Comparison of ENCODE assay signal across 8 cellular contexts in the genomic region with DNA sequence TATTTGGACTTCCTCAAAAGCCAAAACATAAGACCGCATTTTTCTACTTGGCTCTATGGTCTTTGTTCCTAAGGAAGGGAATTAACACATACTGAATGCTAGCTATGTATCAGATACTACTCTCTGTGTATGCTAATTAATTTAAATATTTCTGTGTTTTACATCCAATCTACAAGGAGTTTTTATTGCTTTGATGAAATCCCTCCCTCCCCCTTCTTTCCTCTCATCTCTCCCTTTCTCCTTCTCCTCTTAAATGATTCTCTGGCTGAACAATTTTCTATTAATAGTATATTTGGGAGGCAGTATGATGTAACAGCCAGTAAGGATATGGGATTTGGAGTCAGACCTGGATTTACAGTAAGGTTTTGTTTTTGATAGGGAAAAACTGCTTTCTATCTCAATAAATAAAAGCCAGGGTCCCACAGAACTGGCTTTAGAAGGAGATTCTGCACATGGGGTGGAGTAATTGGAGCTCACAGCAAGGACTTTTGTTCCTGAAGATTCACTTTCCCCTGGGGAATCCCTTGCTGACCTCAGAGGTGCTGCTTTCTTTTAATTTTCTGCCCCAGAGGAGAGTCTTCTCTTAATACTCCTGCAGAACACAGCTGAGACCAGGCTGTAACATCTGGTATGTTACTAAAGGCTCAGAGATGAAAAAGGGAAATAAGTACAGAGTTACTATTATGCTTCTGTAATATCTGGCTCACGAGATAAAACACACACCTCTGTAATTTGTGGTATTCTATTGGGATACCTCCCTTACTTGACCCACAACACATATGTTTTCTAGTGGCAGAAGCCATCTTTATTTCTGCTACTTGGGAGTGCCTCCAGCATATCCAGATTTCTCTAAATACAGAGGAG. TPM values are rescaled to one million over a fixed set of nuclear protein-coding genes. Genes with fewer than 3 reads are reported as not detected.
DNase-seq lines count a peak whose midpoint lies in the region; ATAC-seq and TF ChIP-seq lines count a peak whose summit lies in the region.

No MANE protein-coding gene starts in this region.

- no peak for TF ChIP-seq CTCF in gastroesophageal sphincter (IDR thresholded peaks at IDR 0.05)
- no peak for TF ChIP-seq CTCF in GM20000 (IDR thresholded peaks at IDR 0.05; ENCODE audit: extremely low read depth, missing control alignments)

- H3K27me3 ChIP-seq in gastroesophageal sphincter: no peaks in the 10 kb centered on the region

- H3K4me3 ChIP-seq in gastroesophageal sphincter: no peak overlapping the region

- no peaks in the 10 kb centered on the region for H3K9me3 Mint-ChIP-seq in activated T-cell treated with anti-CD3 and anti-CD28 coated beads, Interleukin-2, amount 50 U/mL, for 72 hours
- H3K9me3 Mint-ChIP-seq in stimulated activated memory B cell treated with anti-CD40 and anti-IgM and Interleukin-4, amounts not matched to agents 10 μg/mL and 1 μg/mL and 100 μg/mL, for 72 hours: no peaks in the 10 kb centered on the region

- peaks cover 0 to 4% of the 10 kb centered on the region in 2 donors for H3K36me3 Mint-ChIP-seq in activated T-cell treated with anti-CD3 and anti-CD28 coated beads, Interleukin-2, amount 50 U/mL, for 72 hours (ENCODE audit: insufficient read depth in 2 of 2)
- H3K36me3 Mint-ChIP-seq in stimulated activated memory B cell treated with anti-CD40 and anti-IgM and Interleukin-4, amounts not matched to agents 10 μg/mL and 1 μg/mL and 100 μg/mL, for 72 hours: no peaks in the 10 kb centered on the region

- no peak for TF ChIP-seq POLR2A in gastroesophageal sphincter (IDR thresholded peaks at IDR 0.05)

- H3K4me1 ChIP-seq in gastroesophageal sphincter: peaks cover 4 to 24% (median 11%) of the 10 kb centered on the region in 3 donors

- peak overlapping the region; percentile 87 for H3K27ac Mint-ChIP-seq in activated T-cell treated with anti-CD3 and anti-CD28 coated beads, Interleukin-2, amount 50 U/mL, for 72 hours
- peak overlapping the region; percentile 70 for H3K27ac Mint-ChIP-seq in stimulated activated memory B cell treated with anti-CD40 and anti-IgM and Interleukin-4, amounts not matched to agents 10 μg/mL and 1 μg/mL and 100 μg/mL, for 72 hours

- 25 to 54% methylated on average over 2 of the region's 2 CpGs for WGBS in gastroesophageal sphincter (ENCODE audit: low coverage in 1 of 2), 2 donors

- H3K27me3 Mint-ChIP-seq in activated T-cell treated with anti-CD3 and anti-CD28 coated beads, Interleukin-2, amount 50 U/mL, for 72 hours (ENCODE audit: low read depth): no peaks in the 10 kb centered on the region
- no peaks in the 10 kb centered on the region for H3K27me3 Mint-ChIP-seq in stimulated activated memory B cell treated with anti-CD40 and anti-IgM and Interleukin-4, amounts not matched to agents 10 μg/mL and 1 μg/mL and 100 μg/mL, for 72 hours

- peak overlapping the region; percentile 68 to 81 for H3K4me3 Mint-ChIP-seq in activated T-cell treated with anti-CD3 and anti-CD28 coated beads, Interleukin-2, amount 50 U/mL, for 72 hours
- H3K4me3 Mint-ChIP-seq in stimulated activated memory B cell treated with anti-CD40 and anti-IgM and Interleukin-4, amounts not matched to agents 10 μg/mL and 1 μg/mL and 100 μg/mL, for 72 hours: peak overlapping the region; percentile 78

- no peak for DNase-seq in activated T-cell treated with anti-CD3 and anti-CD28 coated beads, Interleukin-2, amount 50 U/mL, for 72 hours
- DNase-seq in activated T-cell treated with anti-CD3 and anti-CD28 coated beads, Interleukin-2, amount 50 U/mL, for 48 hours: no peak
- DNase-seq in RPMI8226: peak; percentile 55
- DNase-seq in GM20000 (ENCODE audit: low spot score): no peak
- no peak for DNase-seq in cerebellar nuclear complex (lab: John Stamatoyannopoulos, UW)
- no peak for DNase-seq in NCI-H128 (lab: John Stamatoyannopoulos, UW; ENCODE audit: unreplicated experiment)

- TF ChIP-seq EP300 in gastroesophageal sphincter (IDR thresholded peaks at IDR 0.05): no peak

- peaks cover 67% of the 10 kb centered on the region for H3K4me1 Mint-ChIP-seq in activated T-cell treated with anti-CD3 and anti-CD28 coated beads, Interleukin-2, amount 50 U/mL, for 72 hours (ENCODE audit: low read depth)
- peaks cover 43% of the 10 kb centered on the region for H3K4me1 Mint-ChIP-seq in stimulated activated memory B cell treated with anti-CD40 and anti-IgM and Interleukin-4, amounts not matched to agents 10 μg/mL and 1 μg/mL and 100 μg/mL, for 72 hours

- no peaks in the 10 kb centered on the region for H3K9me3 ChIP-seq in gastroesophageal sphincter

- H3K27ac ChIP-seq in gastroesophageal sphincter: peak overlapping the region; percentile 5 to 49 (median 40)

- ATAC-seq in activated T-cell treated with anti-CD3 and anti-CD28 coated beads, Interleukin-2, amount 50 U/mL, for 72 hours (replicated peaks in 1 of 2): no peak
- ATAC-seq in gastroesophageal sphincter: no peak
- peak; percentile 81 for ATAC-seq in stimulated activated memory B cell treated with anti-CD40 and anti-IgM and Interleukin-4, amounts not matched to agents 10 μg/mL and 1 μg/mL and 100 μg/mL, for 72 hours

- H3K36me3 ChIP-seq in gastroesophageal sphincter: no peaks in the 10 kb centered on the region

RNA-seq across cellular contexts. Expression of a gene that starts 13.3 kb away (rescaled TPM):
- 100 to 1,000 TPM in 1 of 2 donors, 10 to 100 TPM in 1; 73.3 to 109 TPM for total RNA-seq in activated T-cell treated with anti-CD3 and anti-CD28 coated beads, Interleukin-2, amount 50 U/mL, for 72 hours
- total RNA-seq in gastroesophageal sphincter: 10 to 100 TPM; 16.7 to 30.8 (median 21.7) TPM
